In genomic region chr15:98231696-98232440, GRCh38 we compare ENCODE assay signal across 23 cellular contexts.
DNase-seq lines count a peak whose midpoint lies in the region; ATAC-seq and TF ChIP-seq lines count a peak whose summit lies in the region.
"Had no signal": no experiment of that assay in that cellular context is flagged by ENCODE, and none has a peak within 500 bp of the region (broad histone marks: within the 10 kb centered on the region; RNA-seq: fewer than 3 reads in every experiment).

No MANE protein-coding gene starts in this region.

- DNase-seq in A172 (ENCODE audit: low spot score) = peak; percentile 8
- peak; percentile 23 for DNase-seq in GM23248
- peak; percentile 20 for DNase-seq in amniotic epithelial cell (ENCODE audit: low read depth)
- peak; percentile 34 to 56 for DNase-seq in foreskin fibroblast
- no peak for DNase-seq in left colon
- DNase-seq in DMS 273 (lab: John Stamatoyannopoulos, UW; ENCODE audit: unreplicated experiment) = no peak
- no peak for DNase-seq in NCI-H82 treated with DMSO at 0.1 percent for 48 hours (lab: John Stamatoyannopoulos, UW; ENCODE audit: unreplicated experiment)
- DNase-seq: 8988T; activated CD4-positive, alpha-beta T cell treated with anti-CD3 and anti-CD28 coated beads, Interleukin-2, amount 10 ng/mL, durations not matched to agents 24 days and 14 days; effector memory CD4-positive, alpha-beta T cell; NCI-H1105; NCI-H2029 treated with DMSO at 0.1 percent for 48 hours; NCI-H446 treated with DMSO at 0.1 percent for 48 hours; NK-92 treated with Interleukin-12 subunit alpha and Interleukin-12 subunit beta, amount 100 ng/mL, for 24 hours; ovary; right cardiac atrium; SK-N-SH; upper lobe of left lung had no signal

- 33 to 35% methylated on average over 8 of the region's 8 CpGs for WGBS in GM23248 (ENCODE audit: low coverage in 1 of 2, low lambda C conversion rate in 2 of 2, missing lambda C conversion rate in 2 of 2), 2 experiments

- H3K36me3 ChIP-seq in GM23248 (ENCODE audit: low read depth) = no peaks in the 10 kb centered on the region
- H3K36me3 ChIP-seq: BLaER1, ovary, upper lobe of left lung had no signal

- H3K9ac ChIP-seq in GM23248 = no peak overlapping the region
- H3K9ac ChIP-seq: BLaER1, SK-N-SH had no signal

- intact Hi-C loops in left colon (cut with DNase I, micrococcal nuclease) = no loop called here

- no peaks in the 10 kb centered on the region for H3K27me3 ChIP-seq in GM23248 (replicated peaks; ENCODE audit: insufficient read depth)
- H3K27me3 ChIP-seq: BLaER1, ovary, upper lobe of left lung had no signal

- H3K9me2 ChIP-seq in GM23248 (ENCODE audit: insufficient read depth) = no peaks in the 10 kb centered on the region
- H3K9me2 ChIP-seq: SK-N-SH had no signal

- no peak for ATAC-seq in HG03439 (IDR thresholded peaks at IDR 0.05; ENCODE audit: unreplicated experiment)
- no peak for ATAC-seq in left colon
- ATAC-seq: left lobe of liver; natural killer cell treated with Interleukin-12 subunit alpha and Interleukin-12 subunit beta and Interleukin-15 and Interleukin-18, amount 100 ng/mL, for 72 hours; right cardiac atrium had no signal

- no peak overlapping the region for H3K4me2 ChIP-seq in GM23248 (ENCODE audit: unreplicated experiment)
- H3K4me2 ChIP-seq: BLaER1, SK-N-SH had no signal

- H3K27ac ChIP-seq in GM23248 = no peak overlapping the region
- H3K27ac ChIP-seq: BLaER1, ovary, upper lobe of left lung, VCaP had no signal

- H3K9me3 ChIP-seq in GM23248 (ENCODE audit: low read depth) = no peaks in the 10 kb centered on the region
- H3K9me3 ChIP-seq: BLaER1, ovary, SK-N-SH, upper lobe of left lung had no signal

- H3K4me3 ChIP-seq in GM23248 = no peak overlapping the region
- H3K4me3 ChIP-seq in foreskin fibroblast (ENCODE audit: low read depth in 1 of 2, low read length in 2 of 2) = no peak overlapping the region
- H3K4me3 ChIP-seq: BLaER1, ovary, upper lobe of left lung had no signal

- in situ Hi-C loops in GM23248 (cut with MboI) = no loop called here

- H3F3A ChIP-seq in GM23248 (ENCODE audit: insufficient read depth) = no peaks in the 10 kb centered on the region

- TF ChIP-seq CTCF in foreskin fibroblast (IDR thresholded peaks at IDR 0.05; ENCODE audit: low read depth, low read length) = no peak

- H4K20me1 ChIP-seq in GM23248 (ENCODE audit: insufficient read depth) = no peaks in the 10 kb centered on the region
- H4K20me1 ChIP-seq: BLaER1 had no signal

- no peak overlapping the region for H2AFZ ChIP-seq in GM23248

- H3K79me2 ChIP-seq in GM23248 (ENCODE audit: insufficient read depth) = no peaks in the 10 kb centered on the region

- H3K4me1 ChIP-seq in GM23248 (ENCODE audit: insufficient read depth) = no peaks in the 10 kb centered on the region
- H3K4me1 ChIP-seq: BLaER1, upper lobe of left lung had no signal

Comparison
In these comparisons a context has a peak if more than half of its experiments do, and no peak if none do; other contexts are left out.
1. DNase-seq: peak in A172 (single experiment), GM23248 (single experiment), amniotic epithelial cell (single experiment) and foreskin fibroblast (2 of 2); none in left colon (0 of 2), DMS 273 (single experiment) and NCI-H82 treated with DMSO at 0.1 percent for 48 hours (single experiment).